Comparison of ENCODE assay signal across 9 cellular contexts in genomic region chr10:103265712-103266329, GRCh38. TPM values are rescaled to one million over a fixed set of nuclear protein-coding genes. Genes with fewer than 3 reads are reported as not detected.
DNase-seq lines count a peak whose midpoint lies in the region; ATAC-seq and TF ChIP-seq lines count a peak whose summit lies in the region.
"Had no signal": no experiment of that assay in that cellular context is flagged by ENCODE, and none has a peak within 500 bp of the region (broad histone marks: within the 10 kb centered on the region; RNA-seq: fewer than 3 reads in every experiment).

No MANE protein-coding gene starts in this region.

- H3K4me3 ChIP-seq in GM23338 (no peak overlapping the region), osteoblast (ENCODE audit: insufficient read depth, low read length) (no peak overlapping the region)
- H3K4me3 ChIP-seq: dorsolateral prefrontal cortex had no signal

- no peaks in the 10 kb centered on the region for H3K9me3 ChIP-seq in osteoblast (ENCODE audit: low read depth, low read length)

- H3K4me2 ChIP-seq in GM23338 (no peak overlapping the region), osteoblast (ENCODE audit: insufficient read depth, low read length) (no peak overlapping the region)

- ATAC-seq in GM23338 (peak; percentile 92), GM21526 (IDR thresholded peaks at IDR 0.05; ENCODE audit: low FRiP score, unreplicated experiment) (no peak)

- H3K4me1 Mint-ChIP-seq in GM23338, result no peaks in the 10 kb centered on the region

- H3K9me2 ChIP-seq in GM23338 (ENCODE audit: insufficient read depth), result no peaks in the 10 kb centered on the region

- no peaks in the 10 kb centered on the region for H4K20me1 ChIP-seq in GM23338 (replicated peaks; ENCODE audit: insufficient read depth)
- no peaks in the 10 kb centered on the region for H4K20me1 ChIP-seq in osteoblast (ENCODE audit: insufficient read depth, low read length)

- H3K27me3 Mint-ChIP-seq in GM23338 (ENCODE audit: insufficient read depth, low read depth, poor library complexity), result peaks cover under 1% of the 10 kb centered on the region

- 0 out of 3 replicates have a peak, but pooled peaks cover under 1% of the 10 kb centered on the region for H3K36me3 Mint-ChIP-seq in GM23338 (ENCODE audit: low read depth)

- H3K4me1 ChIP-seq in GM23338 (ENCODE audit: insufficient read depth) (no peaks in the 10 kb centered on the region), osteoblast (ENCODE audit: insufficient read depth, low read length) (no peaks in the 10 kb centered on the region)

- no peak overlapping the region for H3K27ac Mint-ChIP-seq in GM23338

- H2AFZ ChIP-seq in GM23338 (no peak overlapping the region), osteoblast (ENCODE audit: low read length) (no peak overlapping the region)

- POLR2A ChIA-PET in RWPE1 (lab: Yijun Ruan, JAX; ENCODE audit: low non-redundant PET), result no interaction called here

- H3K27ac ChIP-seq in GM23338 (ENCODE audit: low read depth) (no peak overlapping the region), RWPE1 (no peak overlapping the region), osteoblast (ENCODE audit: low read depth, low read length) (no peak overlapping the region)
- H3K27ac ChIP-seq: dorsolateral prefrontal cortex had no signal

- peaks cover 7% of the 10 kb centered on the region for H3K9me3 Mint-ChIP-seq in GM23338

- DNase-seq in GM23338 (ENCODE audit: low spot score) (peak; percentile 93), RWPE1 (ENCODE audit: low spot score) (peak; percentile 54), dermis microvascular lymphatic vessel endothelial cell (ENCODE audit: low read depth in 2 of 2) (peak; percentile 55 to 72), osteoblast (ENCODE audit: insufficient read length, low spot score, missing footprints) (peak; percentile 85), NCI-H187 (lab: John Stamatoyannopoulos, UW) (no peak), NCI-H1694 treated with DMSO at 0.1 percent for 48 hours (lab: John Stamatoyannopoulos, UW) (no peak)
- no peak for DNase-seq in activated effector memory CD4-positive, alpha-beta T cell treated with anti-CD3 and anti-CD28 coated beads, Interleukin-2, amount 50 U/mL, for 16 hours

- H3F3A ChIP-seq in GM23338 (replicated peaks; ENCODE audit: low read depth), result no peaks in the 10 kb centered on the region

- H3K4me3 Mint-ChIP-seq in GM23338, result no peak overlapping the region

- TF ChIP-seq CTCF in GM23338 (conservative IDR thresholded peaks at IDR 0.05; ENCODE audit: low read depth in 2 of 2) (no peak), RWPE1 (conservative IDR thresholded peaks at IDR 0.05; ENCODE audit: low read depth) (no peak), osteoblast (IDR thresholded peaks at IDR 0.05; ENCODE audit: extremely low read depth, low read depth, low read length) (no peak)

- H3K27me3 ChIP-seq in GM23338 (ENCODE audit: insufficient read depth) (no peaks in the 10 kb centered on the region), osteoblast (ENCODE audit: insufficient read depth, low read length) (peaks cover 43% of the 10 kb centered on the region)

- CTCF ChIA-PET in RWPE1 (lab: Yijun Ruan, JAX), result interaction anchor here (0.6 kb wide), 1 partner anchor 129 kb away, joined by 8 read pairs; no protein-coding TSS in a partner anchor

- H3K79me2 ChIP-seq in GM23338 (replicated peaks; ENCODE audit: insufficient read depth) (no peaks in the 10 kb centered on the region), osteoblast (ENCODE audit: insufficient read depth, low read length) (no peaks in the 10 kb centered on the region)

- H3K36me3 ChIP-seq in GM23338 (ENCODE audit: insufficient read depth), result no peaks in the 10 kb centered on the region
- H3K36me3 ChIP-seq in osteoblast (ENCODE audit: insufficient read depth, low read length), result no peaks in the 10 kb centered on the region

TF ChIP-seq in GM23338, 12 proteins besides CTCF, POLR2A, EP300 and RAD21:
- TF ChIP-seq ZNF114 (CRISPR knock-in tag; IDR thresholded peaks at IDR 0.05) (no peak), ZNF331 (CRISPR knock-in tag; IDR thresholded peaks at IDR 0.05; ENCODE audit: low read depth) (no peak), REST (IDR thresholded peaks at IDR 0.05; ENCODE audit: unreplicated experiment) (peak; percentile 90)

RNA-seq across cellular contexts. Expression of gene INA, which starts 11.1 kb away (rescaled TPM):
- 25.1 and 26.1 TPM in 2 replicates for total RNA-seq in GM23338 (2014; rRNA removed; shearing (Covaris generic))
- 9.0 and 10.0 TPM in 2 replicates for polyA plus RNA-seq in GM23338 (2016; fragmentation: Nextera tagmentation; extraction: Ambion mirVana)
- total RNA-seq in dermis microvascular lymphatic vessel endothelial cell (0.13 TPM in 2 replicates), osteoblast (0.29 and 0.36 TPM in 2 replicates)

RNA-seq across cellular contexts. Expression of gene RPEL1, which starts 20.1 kb away (rescaled TPM):
- total RNA-seq in GM23338 (2014; rRNA removed; shearing (Covaris generic)), result not detected in 2 replicates
- 0.21 TPM in 1 of 2 replicates, not detected in the other for polyA plus RNA-seq in GM23338 (2016; fragmentation: Nextera tagmentation; extraction: Ambion mirVana)
- 0.13 TPM in 2 replicates for total RNA-seq in dermis microvascular lymphatic vessel endothelial cell
- total RNA-seq in osteoblast, result 0.29 and 0.36 TPM in 2 replicates

Comparison
In these comparisons a context has a peak if more than half of its experiments do, and no peak if none do; other contexts are left out.
1. DNase-seq: peak in GM23338 (single experiment), RWPE1 (single experiment), dermis microvascular lymphatic vessel endothelial cell (2 of 2) and osteoblast (single experiment); none in NCI-H187 (0 of 2), NCI-H1694 treated with DMSO at 0.1 percent for 48 hours (single experiment) and activated effector memory CD4-positive, alpha-beta T cell treated with anti-CD3 and anti-CD28 coated beads, Interleukin-2, amount 50 U/mL, for 16 hours (single experiment).
2. RNA of gene INA, which starts 11.1 kb away (total RNA-seq): 25.1 to 26.1 TPM in GM23338; 0.29 to 0.36 TPM in osteoblast and 0.13 TPM in dermis microvascular lymphatic vessel endothelial cell; every median in the first group is over 10 times any median in the second.